Comparison of ENCODE assay signal across 12 cellular contexts in genomic region chr15:38283010-38283409, GRCh38. TPM values are rescaled to one million over a fixed set of nuclear protein-coding genes. Genes with fewer than 3 reads are reported as not detected.
"Had no signal": no experiment of that assay in that cellular context is flagged by ENCODE, and none has a peak within 500 bp of the region (broad histone marks: within the 10 kb centered on the region; RNA-seq: fewer than 3 reads in every experiment).

No MANE protein-coding gene starts in this region.

- H3K4me1 Mint-ChIP-seq: naive thymus-derived CD4-positive, alpha-beta T cell had no signal

- DNase-seq: dermis blood vessel endothelial cell; foreskin keratinocyte; left colon; left ventricle myocardium superior; naive thymus-derived CD4-positive, alpha-beta T cell; sigmoid colon; stimulated activated CD4-positive, alpha-beta T cell treated with anti-CD3 and anti-CD28 coated beads, Interleukin-2, amount 100 ng/mL, for 24 hours; stimulated activated CD4-positive, alpha-beta T cell treated with anti-CD3 and anti-CD28 coated beads, Interleukin-4, amount 100 ng/mL, for 4 hours; stimulated activated naive B cell treated with anti-CD40 and anti-IgM and Interleukin-4, amounts not matched to agents 10 μg/mL and 1 μg/mL and 100 μg/mL, for 72 hours; stimulated activated naive CD8-positive, alpha-beta T cell treated with anti-CD3 and anti-CD28 coated beads, Interleukin-15, amount 100 ng/mL, for 72 hours; testis; upper lobe of right lung had no signal

- H3K27me3 Mint-ChIP-seq: stimulated activated naive B cell treated with anti-CD40 and anti-IgM and Interleukin-4, amounts not matched to agents 10 μg/mL and 1 μg/mL and 100 μg/mL, for 72 hours had no signal

- H3K36me3 Mint-ChIP-seq: naive thymus-derived CD4-positive, alpha-beta T cell had no signal

- ATAC-seq: foreskin keratinocyte; left colon; left ventricle myocardium superior; naive thymus-derived CD4-positive, alpha-beta T cell; stimulated activated naive B cell treated with anti-CD40 and anti-IgM and Interleukin-4, amounts not matched to agents 10 μg/mL and 1 μg/mL and 100 μg/mL, for 72 hours; stimulated activated naive CD8-positive, alpha-beta T cell treated with anti-CD3 and anti-CD28 coated beads, Interleukin-15, amount 100 ng/mL, for 72 hours; upper lobe of right lung had no signal

- H3K9me3 Mint-ChIP-seq: naive thymus-derived CD4-positive, alpha-beta T cell; stimulated activated naive CD8-positive, alpha-beta T cell treated with anti-CD3 and anti-CD28 coated beads, Interleukin-15, amount 100 ng/mL, for 72 hours had no signal

- H3K4me3 Mint-ChIP-seq: naive thymus-derived CD4-positive, alpha-beta T cell; stimulated activated naive B cell treated with anti-CD40 and anti-IgM and Interleukin-4, amounts not matched to agents 10 μg/mL and 1 μg/mL and 100 μg/mL, for 72 hours; stimulated activated naive CD8-positive, alpha-beta T cell treated with anti-CD3 and anti-CD28 coated beads, Interleukin-15, amount 100 ng/mL, for 72 hours had no signal

- H3K27ac Mint-ChIP-seq: naive thymus-derived CD4-positive, alpha-beta T cell; stimulated activated naive B cell treated with anti-CD40 and anti-IgM and Interleukin-4, amounts not matched to agents 10 μg/mL and 1 μg/mL and 100 μg/mL, for 72 hours; stimulated activated naive CD8-positive, alpha-beta T cell treated with anti-CD3 and anti-CD28 coated beads, Interleukin-15, amount 100 ng/mL, for 72 hours had no signal

RNA-seq across cellular contexts. Expression of gene SPRED1, which starts 30.4 kb away (rescaled TPM):
- polyA plus RNA-seq: naive thymus-derived CD4-positive, alpha-beta T cell had no signal
